ENCODE assay signal across 2 cellular contexts in genomic region chr3:23747841-23748240, GRCh38.
TF ChIP-seq lines count a peak whose summit lies in the region.

No MANE protein-coding gene starts in this region.

TF ChIP-seq in A549, 52 proteins besides CTCF, POLR2A, EP300 and RAD21 (continued from another document):
- no peak for TF ChIP-seq ELK1 (IDR thresholded peaks at IDR 0.05; ENCODE audit: low read depth, low read length)
- TF ChIP-seq PBX3 (IDR thresholded peaks at IDR 0.05), result no peak
- no peak for TF ChIP-seq REST (IDR thresholded peaks at IDR 0.05)
- TF ChIP-seq CHD2 (IDR thresholded peaks at IDR 0.05; ENCODE audit: low read length, partially characterized antibody), result no peak
- TF ChIP-seq POLR2AphosphoS2 (conservative IDR thresholded peaks at IDR 0.05; ENCODE audit: low read length), result no peak
- no peak for TF ChIP-seq JUNB (IDR thresholded peaks at IDR 0.05)

TF ChIP-seq in HCT116, 20 proteins besides CTCF, POLR2A, EP300 and RAD21 (continued from another document):
- TF ChIP-seq YY1 (IDR thresholded peaks at IDR 0.05; ENCODE audit: extremely low read depth, insufficient replicate concordance, low read depth, low read length) (no peak), SIN3A (IDR thresholded peaks at IDR 0.05; ENCODE audit: low read depth) (no peak), POLR2AphosphoS5 (IDR thresholded peaks at IDR 0.05; ENCODE audit: low read depth, low read length) (no peak), REST (IDR thresholded peaks at IDR 0.05; ENCODE audit: low read depth) (no peak), EGR1 (IDR thresholded peaks at IDR 0.05; ENCODE audit: low read depth) (no peak), CEBPB (IDR thresholded peaks at IDR 0.05; ENCODE audit: low read depth) (no peak), EZH2phosphoT487 (IDR thresholded peaks at IDR 0.05; ENCODE audit: borderline replicate concordance) (no peak), TCF7L2 (IDR thresholded peaks at IDR 0.05; ENCODE audit: borderline replicate concordance, extremely low read depth, insufficient read depth, insufficient read length) (no peak)
